In the genomic region with DNA sequence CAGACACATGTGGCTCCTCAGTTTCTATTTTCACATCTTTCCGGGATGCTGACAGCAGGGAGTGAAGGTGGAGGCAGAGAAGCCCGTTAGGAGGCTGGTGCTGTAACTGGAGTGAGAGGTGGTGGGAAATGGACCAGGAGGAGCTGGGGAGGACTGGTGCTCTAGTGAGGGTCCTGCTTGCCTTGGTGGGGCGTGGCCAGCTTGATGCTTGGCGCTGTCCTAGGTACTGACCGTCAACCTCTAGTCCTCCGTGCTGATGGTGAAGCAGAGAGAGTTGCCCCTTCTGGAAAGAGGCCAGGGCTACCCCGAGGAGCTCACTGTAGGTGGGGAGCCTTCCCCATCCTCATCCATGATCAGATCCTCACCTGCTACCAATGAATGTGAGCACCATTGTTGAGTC, we compare ENCODE assay signal across 10 cellular contexts. TPM values are rescaled to one million over a fixed set of nuclear protein-coding genes. Genes with fewer than 3 reads are reported as not detected.
A peak's percentile ranks its signal among the peaks of the same experiment; 100 is the strongest.
DNase-seq lines count a peak whose midpoint lies in the region; ATAC-seq, FAIRE-seq and TF ChIP-seq lines count a peak whose summit lies in the region.
"Had no signal": no experiment of that assay in that cellular context is flagged by ENCODE, and none has a peak within 500 bp of the region (broad histone marks: within the 10 kb centered on the region; RNA-seq: fewer than 3 reads in every experiment).

No MANE protein-coding gene starts in this region.

- H3K27me3 ChIP-seq in ectodermal cell (ENCODE audit: control insufficient read depth, insufficient read depth, low read length, poor library complexity, severe bottlenecking) = no peaks in the 10 kb centered on the region
- H3K27me3 ChIP-seq in psoas muscle (ENCODE audit: insufficient read depth in 3 of 3, low read length in 2 of 3) = no peaks in the 10 kb centered on the region
- no peaks in the 10 kb centered on the region for H3K27me3 ChIP-seq in foreskin keratinocyte
- H3K27me3 ChIP-seq: SJSA1, uterus had no signal

- H3K79me2 ChIP-seq in OCI-LY7 (ENCODE audit: insufficient read depth, low read depth, low read length) = peaks cover 27% of the 10 kb centered on the region

- no peak for FAIRE-seq in kidney (lab: Jason Lieb, UNC)

- H3K4me2 ChIP-seq in OCI-LY7 (ENCODE audit: low read length) = peak overlapping the region; percentile 84

- H2AFZ ChIP-seq in OCI-LY7 (ENCODE audit: low read length) = no peak overlapping the region

- 70 to 72% methylated on average over 7 of the region's 7 CpGs for WGBS in ectodermal cell, 2 experiments
- 50 to 56% (median 50%) methylated on average over 7 of the region's 7 CpGs for WGBS in psoas muscle, 3 donors

- H3K4me3 ChIP-seq in GM12875 (ENCODE audit: low read depth, low read length) (peak overlapping the region; percentile 86), OCI-LY7 (ENCODE audit: low read depth, low read length, poor library complexity, severe bottlenecking) (peak overlapping the region; percentile 92), ectodermal cell (ENCODE audit: insufficient read depth, low read depth, low read length) (peak overlapping the region; percentile 78), psoas muscle (peak overlapping the region; percentile 84), kidney (ENCODE audit: low read length in 2 of 2) (no peak overlapping the region)

- no peaks in the 10 kb centered on the region for H3K9me2 ChIP-seq in OCI-LY7 (ENCODE audit: insufficient read depth, low read length)

- POLR2A ChIA-PET in OCI-LY7 (lab: Charles Lee) = interaction anchor here (0.6 to 1.1 kb wide), 3 partner anchors 31 to 80 kb away, joined by 3 to 4 read pairs (median 4); no protein-coding TSS in a partner anchor

- peaks cover 33% of the 10 kb centered on the region; the same call in 1 of the 2 replicates for H3K36me3 ChIP-seq in OCI-LY7 (ENCODE audit: insufficient read depth, low read length)
- H3K36me3 ChIP-seq in ectodermal cell (ENCODE audit: control insufficient read depth, insufficient read depth, low read length) = no peaks in the 10 kb centered on the region
- peaks cover 0 to 42% of the 10 kb centered on the region in 2 donors for H3K36me3 ChIP-seq in psoas muscle (ENCODE audit: insufficient read depth in 1 of 2, low read depth in 1 of 2)
- no peaks in the 10 kb centered on the region for H3K36me3 ChIP-seq in kidney (ENCODE audit: control insufficient read depth in 1 of 2, insufficient read depth in 2 of 2, low read length in 2 of 2)
- H3K36me3 ChIP-seq: uterus had no signal

- H3K9ac ChIP-seq in kidney (ENCODE audit: low read length in 2 of 2) = no peak overlapping the region

- no peaks in the 10 kb centered on the region for H4K20me1 ChIP-seq in OCI-LY7 (ENCODE audit: insufficient read depth, low read length)

- H3K9me3 ChIP-seq in OCI-LY7 (ENCODE audit: low read length) = no peaks in the 10 kb centered on the region
- H3K9me3 ChIP-seq in ectodermal cell (ENCODE audit: control insufficient read depth, low read length) = no peaks in the 10 kb centered on the region
- no peaks in the 10 kb centered on the region for H3K9me3 ChIP-seq in psoas muscle
- no peaks in the 10 kb centered on the region for H3K9me3 ChIP-seq in kidney (ENCODE audit: control insufficient read depth in 1 of 2, low read length in 2 of 2)
- H3K9me3 ChIP-seq: SJSA1, uterus had no signal

- H3K27ac ChIP-seq in OCI-LY7 (ENCODE audit: low read depth, low read length, poor library complexity, severe bottlenecking) = no peak overlapping the region
- H3K27ac ChIP-seq in ectodermal cell (ENCODE audit: insufficient read depth, low read depth, low read length, poor library complexity, severe bottlenecking) = no peak overlapping the region
- H3K27ac ChIP-seq in psoas muscle = no peak overlapping the region
- no peak overlapping the region for H3K27ac ChIP-seq in foreskin keratinocyte
- no peak overlapping the region for H3K27ac ChIP-seq in kidney (ENCODE audit: low read depth in 2 of 2, low read length in 2 of 2)
- H3K27ac ChIP-seq: SJSA1 had no signal

- ATAC-seq in psoas muscle (no peak), foreskin keratinocyte (no peak)

- CTCF ChIA-PET in OCI-LY7 (lab: Charles Lee; ENCODE audit: unreplicated experiment) = no interaction called here

- TF ChIP-seq CTCF in GM12875 (IDR thresholded peaks at IDR 0.05; ENCODE audit: borderline replicate concordance, insufficient read depth, low read depth, low read length) (no peak), OCI-LY7 (conservative IDR thresholded peaks at IDR 0.05; ENCODE audit: low read length) (no peak), psoas muscle (IDR thresholded peaks at IDR 0.05) (no peak), foreskin keratinocyte (conservative IDR thresholded peaks at IDR 0.05) (no peak), kidney (IDR thresholded peaks at IDR 0.05; ENCODE audit: borderline replicate concordance, extremely low read depth, insufficient read depth) (no peak)

- BruUV-seq in OCI-LY7 (replicated peaks; lab: Mats Ljungman, UMichigan) = no TSS peak

- intact Hi-C loops in OCI-LY7 (cut with micrococcal nuclease; ENCODE audit: unreplicated experiment) = no loop called here
- intact Hi-C loops in psoas muscle (cut with DNase I) = no loop called here
- intact Hi-C loops in kidney (cut with DNase I) = no loop called here

- DNase-seq in OCI-LY7 (ENCODE audit: low spot score) (no peak), psoas muscle (peak; percentile 23 to 56), foreskin keratinocyte (no peak), GM19238 (ENCODE audit: insufficient read length, low spot score) (no peak), kidney (no peak)
- DNase-seq: posterior cingulate gyrus had no signal

- peaks cover 28% of the 10 kb centered on the region for H3K4me1 ChIP-seq in OCI-LY7 (ENCODE audit: insufficient read depth, low read length, poor library complexity, severe bottlenecking)
- H3K4me1 ChIP-seq in ectodermal cell (ENCODE audit: control insufficient read depth, insufficient read depth, low read length) = peaks cover 12% of the 10 kb centered on the region
- peaks cover 19% of the 10 kb centered on the region for H3K4me1 ChIP-seq in psoas muscle
- H3K4me1 ChIP-seq in foreskin keratinocyte = peaks cover 9% of the 10 kb centered on the region
- H3K4me1 ChIP-seq in kidney (ENCODE audit: control insufficient read depth in 1 of 2, insufficient read depth in 1 of 2, low read depth in 1 of 2, low read length in 2 of 2) = peaks cover 24 to 39% of the 10 kb centered on the region in 2 donors

RNA-seq across cellular contexts. Expression of a gene that starts 1.4 kb away (rescaled TPM):
- total RNA-seq in OCI-LY7 (2014; rRNA removed; shearing (Covaris generic)) = 16.7 and 17.1 TPM in 2 replicates
- total RNA-seq in OCI-LY7 (2022) = 11.2 and 13.1 TPM in 2 replicates
- polyA plus RNA-seq in ectodermal cell (2013, experiment 1 of 4) = 4.6 TPM
- polyA plus RNA-seq in ectodermal cell (2013, experiment 2 of 4) = 4.4 TPM
- polyA plus RNA-seq in ectodermal cell (2013, experiment 3 of 4) = 3.9 TPM
- polyA plus RNA-seq in ectodermal cell (2013, experiment 4 of 4) = 3.8 TPM
- total RNA-seq in psoas muscle = 10 to 100 TPM in 1 of 4 donors, 1 to 10 TPM in 3; 6.5 to 12.7 (median 7.8) TPM
- 10 to 100 TPM; 13.1 to 29.5 (median 13.3) TPM for polyA plus RNA-seq in psoas muscle
- total RNA-seq in foreskin keratinocyte = 12.0 and 14.1 TPM in 2 replicates
- polyA plus RNA-seq in foreskin keratinocyte = 13.8 and 14.9 TPM in 2 replicates
- total RNA-seq in kidney = 16.0 TPM
- 11.9 TPM for polyA plus RNA-seq in kidney (ENCODE audit: insufficient read depth, low read depth, low replicate concordance)

RNA-seq across cellular contexts. Expression of a gene that starts 7.8 kb away (rescaled TPM):
- total RNA-seq in OCI-LY7 (2014; rRNA removed; shearing (Covaris generic)) = 0.57 and 0.82 TPM in 2 replicates
- 3.0 and 3.2 TPM in 2 replicates for total RNA-seq in OCI-LY7 (2022)
- 293 TPM for polyA plus RNA-seq in ectodermal cell (2013, experiment 1 of 4)
- 253 TPM for polyA plus RNA-seq in ectodermal cell (2013, experiment 2 of 4)
- 281 TPM for polyA plus RNA-seq in ectodermal cell (2013, experiment 3 of 4)
- 303 TPM for polyA plus RNA-seq in ectodermal cell (2013, experiment 4 of 4)
- total RNA-seq in psoas muscle = 100 to 1,000 TPM in 1 of 4 donors, 10 to 100 TPM in 3; 19.5 to 116 (median 33.0) TPM
- polyA plus RNA-seq in psoas muscle = 100 to 1,000 TPM in 1 of 3 donors, 10 to 100 TPM in 2; 21.2 to 383 (median 67.0) TPM
- 1.8 and 4.1 TPM in 2 replicates for total RNA-seq in foreskin keratinocyte
- 4.4 and 7.1 TPM in 2 replicates for polyA plus RNA-seq in foreskin keratinocyte
- 539 TPM for total RNA-seq in kidney
- 916 TPM for polyA plus RNA-seq in kidney (ENCODE audit: insufficient read depth, low read depth, low replicate concordance)

RNA-seq across cellular contexts. Expression of a gene that starts 32.1 kb away (rescaled TPM):
- total RNA-seq in OCI-LY7 (2014; rRNA removed; shearing (Covaris generic)) = 26.1 and 29.2 TPM in 2 replicates
- 36.3 and 38.7 TPM in 2 replicates for total RNA-seq in OCI-LY7 (2022)
- polyA plus RNA-seq in ectodermal cell (2013, experiment 1 of 4) = 28.7 TPM
- 26.9 TPM for polyA plus RNA-seq in ectodermal cell (2013, experiment 2 of 4)
- 18.3 TPM for polyA plus RNA-seq in ectodermal cell (2013, experiment 3 of 4)
- 21.0 TPM for polyA plus RNA-seq in ectodermal cell (2013, experiment 4 of 4)
- 10 to 100 TPM; 15.4 to 29.5 (median 23.2) TPM for total RNA-seq in psoas muscle
- 10 to 100 TPM in 2 of 3 donors, 1 to 10 TPM in 1; 8.7 to 25.4 (median 14.1) TPM for polyA plus RNA-seq in psoas muscle
- 25.7 and 28.0 TPM in 2 replicates for total RNA-seq in foreskin keratinocyte
- 9.0 and 11.1 TPM in 2 replicates for polyA plus RNA-seq in foreskin keratinocyte
- total RNA-seq in kidney = 64.5 TPM
- polyA plus RNA-seq in kidney (ENCODE audit: insufficient read depth, low read depth, low replicate concordance) = 17.1 TPM

RNA-seq across cellular contexts. Expression of a gene that starts 32.4 kb away (rescaled TPM):
- 18.2 and 18.7 TPM in 2 replicates for total RNA-seq in OCI-LY7 (2014; rRNA removed; shearing (Covaris generic))
- total RNA-seq in OCI-LY7 (2022) = 33.0 and 38.9 TPM in 2 replicates
- 28.8 TPM for polyA plus RNA-seq in ectodermal cell (2013, experiment 1 of 4)
- 32.2 TPM for polyA plus RNA-seq in ectodermal cell (2013, experiment 2 of 4)
- 31.8 TPM for polyA plus RNA-seq in ectodermal cell (2013, experiment 3 of 4)
- 51.8 TPM for polyA plus RNA-seq in ectodermal cell (2013, experiment 4 of 4)
- total RNA-seq in psoas muscle = 100 to 1,000 TPM in 1 of 4 donors, 10 to 100 TPM in 3; 73.6 to 101 (median 80.0) TPM
- polyA plus RNA-seq in psoas muscle = 100 to 1,000 TPM; 118 to 171 (median 141) TPM
- total RNA-seq in foreskin keratinocyte = 46.2 and 46.5 TPM in 2 replicates
- polyA plus RNA-seq in foreskin keratinocyte = 76.4 and 88.0 TPM in 2 replicates
- total RNA-seq in kidney = 40.7 TPM
- 65.1 TPM for polyA plus RNA-seq in kidney (ENCODE audit: insufficient read depth, low read depth, low replicate concordance)

Comparison
In these comparisons a context has a peak if more than half of its experiments do, and no peak if none do; other contexts are left out.
1. H3K4me3 ChIP-seq: peak in GM12875 (single experiment), OCI-LY7 (single experiment), ectodermal cell (single experiment) and psoas muscle (single experiment); none in kidney (0 of 2).
2. DNase-seq: peak in psoas muscle (2 of 2); none in OCI-LY7 (single experiment), foreskin keratinocyte (0 of 2), GM19238 (single experiment) and kidney (single experiment).